8 cellular contexts compared by ENCODE assay signal in the genomic region with DNA sequence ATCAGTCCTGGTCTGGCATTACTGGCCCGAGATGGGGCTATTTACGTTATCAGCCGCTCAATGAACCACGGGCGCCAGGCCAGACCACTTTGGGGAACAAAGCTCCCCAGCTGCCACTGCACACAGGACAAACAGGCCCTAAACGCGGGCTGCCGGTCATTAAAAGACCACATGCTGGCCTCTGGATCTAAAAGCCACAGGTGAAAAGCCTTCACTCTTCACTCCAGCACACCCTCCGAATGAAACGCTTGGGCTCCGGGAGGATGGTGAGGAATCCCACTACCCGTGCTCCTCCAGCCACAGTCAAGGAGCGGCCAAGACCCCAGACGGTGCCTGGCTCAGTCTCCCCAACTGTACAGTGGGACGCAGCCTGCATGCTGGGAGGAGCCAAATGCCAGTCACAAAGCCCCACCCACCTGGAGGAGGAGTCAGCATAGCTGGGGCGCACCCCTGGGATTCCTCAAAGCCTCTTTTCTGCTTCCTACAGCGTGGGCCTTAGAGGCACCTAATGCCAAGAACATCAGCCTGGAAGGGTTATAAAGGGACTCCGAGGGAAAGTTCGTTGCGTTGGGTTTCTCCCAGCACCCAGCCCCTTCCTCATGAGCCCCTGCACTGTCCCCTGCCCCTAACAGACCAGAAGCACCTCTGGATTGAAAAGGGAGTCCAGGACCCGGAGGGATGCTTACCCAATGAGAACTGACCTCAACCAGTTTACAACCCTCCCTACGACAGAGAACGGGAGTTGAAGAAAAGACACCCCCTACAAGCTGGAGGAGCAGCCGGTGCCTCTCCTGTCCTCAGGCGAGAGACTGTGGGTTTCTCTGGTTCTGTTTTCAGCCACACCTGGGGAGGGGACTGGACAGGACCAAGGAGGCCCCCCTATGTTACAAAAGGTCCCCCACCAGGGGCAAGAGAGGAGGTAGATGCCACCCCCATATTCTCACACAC. TPM values are rescaled to one million over a fixed set of nuclear protein-coding genes. Genes with fewer than 3 reads are reported as not detected.
DNase-seq lines count a peak whose midpoint lies in the region; ATAC-seq and TF ChIP-seq lines count a peak whose summit lies in the region.

No MANE protein-coding gene starts in this region.

- no peaks in the 10 kb centered on the region for H3K79me2 ChIP-seq in GM23248 (ENCODE audit: insufficient read depth)

- H3K4me3 ChIP-seq in cardiac fibroblast (replicated peaks in 1 of 2; ENCODE audit: low read depth in 2 of 2, low read length in 2 of 2) (no peak overlapping the region), GM23248 (no peak overlapping the region)

- in situ Hi-C loops in GM23248 (cut with MboI) = no loop called here

- no peak overlapping the region for H3K4me3 Mint-ChIP-seq in stimulated activated naive CD8-positive, alpha-beta T cell treated with anti-CD3 and anti-CD28 coated beads, Interleukin-15, amount 100 ng/mL, for 72 hours

- H3K27me3 ChIP-seq in GM23248 (replicated peaks; ENCODE audit: insufficient read depth) = no peaks in the 10 kb centered on the region

- no peaks in the 10 kb centered on the region for H3K9me3 Mint-ChIP-seq in stimulated activated naive CD8-positive, alpha-beta T cell treated with anti-CD3 and anti-CD28 coated beads, Interleukin-15, amount 100 ng/mL, for 72 hours

- DNase-seq in stimulated activated naive CD8-positive, alpha-beta T cell treated with anti-CD3 and anti-CD28 coated beads, Interleukin-15, Interleukin-2, amounts not matched to agents 100 U/mL and 50 U/mL, for 24 hours = peak; percentile 47
- DNase-seq in stimulated activated naive CD8-positive, alpha-beta T cell treated with anti-CD3 and anti-CD28 coated beads, Interleukin-15, amount 100 ng/mL, for 72 hours = no peak
- DNase-seq in cardiac fibroblast (ENCODE audit: low read depth in 2 of 2) = peak; percentile 29 to 66
- DNase-seq in midbrain (lab: John Stamatoyannopoulos, UW) = peak; percentile 49
- DNase-seq in GM23248 = no peak
- DNase-seq in DMS79 (lab: John Stamatoyannopoulos, UW) = no peak
- no peak for DNase-seq in activated effector memory CD4-positive, alpha-beta T cell treated with anti-CD3 and anti-CD28 coated beads, Interleukin-2, amount 50 U/mL, for 16 hours

- peaks cover 25% of the 10 kb centered on the region for H3K4me1 Mint-ChIP-seq in stimulated activated naive CD8-positive, alpha-beta T cell treated with anti-CD3 and anti-CD28 coated beads, Interleukin-15, amount 100 ng/mL, for 72 hours

- no peaks in the 10 kb centered on the region for H3F3A ChIP-seq in GM23248 (ENCODE audit: insufficient read depth)

- H2AFZ ChIP-seq in GM23248 = no peak overlapping the region

- H3K4me1 ChIP-seq in GM23248 (ENCODE audit: insufficient read depth) = 0 out of 2 replicates have a peak, but pooled peaks cover 7% of the 10 kb centered on the region

- no peaks in the 10 kb centered on the region for H3K9me2 ChIP-seq in GM23248 (ENCODE audit: insufficient read depth)

- H3K27ac Mint-ChIP-seq in stimulated activated naive CD8-positive, alpha-beta T cell treated with anti-CD3 and anti-CD28 coated beads, Interleukin-15, amount 100 ng/mL, for 72 hours = no peak overlapping the region

- H3K9ac ChIP-seq in GM23248 = no peak overlapping the region

- no peaks in the 10 kb centered on the region for H3K9me3 ChIP-seq in GM23248 (ENCODE audit: low read depth)

- H3K36me3 ChIP-seq in GM23248 (ENCODE audit: low read depth) = no peaks in the 10 kb centered on the region

- H3K27me3 Mint-ChIP-seq in stimulated activated naive CD8-positive, alpha-beta T cell treated with anti-CD3 and anti-CD28 coated beads, Interleukin-15, amount 100 ng/mL, for 72 hours = peaks cover 34% of the 10 kb centered on the region

- H4K20me1 ChIP-seq in GM23248 (ENCODE audit: insufficient read depth) = no peaks in the 10 kb centered on the region

- H3K27ac ChIP-seq in GM23248 = no peak overlapping the region

- TF ChIP-seq CTCF in cardiac fibroblast (IDR thresholded peaks at IDR 0.05; ENCODE audit: low read depth, low read length) = no peak

- H3K4me2 ChIP-seq in GM23248 (ENCODE audit: unreplicated experiment) = no peak overlapping the region

- WGBS in GM23248 (ENCODE audit: low coverage in 1 of 2, low lambda C conversion rate in 2 of 2, missing lambda C conversion rate in 2 of 2), 2 experiments = 88 to 89% methylated on average over 25 of the region's 25 CpGs

- no peak for ATAC-seq in stimulated activated naive CD8-positive, alpha-beta T cell treated with anti-CD3 and anti-CD28 coated beads, Interleukin-15, Interleukin-2, amounts not matched to agents 100 U/mL and 50 U/mL, for 24 hours
- ATAC-seq in stimulated activated naive CD8-positive, alpha-beta T cell treated with anti-CD3 and anti-CD28 coated beads, Interleukin-15, amount 100 ng/mL, for 72 hours = no peak
- no peak for ATAC-seq in GM19035 (IDR thresholded peaks at IDR 0.05; ENCODE audit: unreplicated experiment)

RNA-seq across cellular contexts. Expression of a gene that starts 4.7 kb away (rescaled TPM):
- 8.4 and 9.4 TPM in 2 replicates for total RNA-seq in GM23248 (2014; rRNA removed; shearing (Covaris generic))
- polyA plus RNA-seq in GM23248 (2016; fragmentation: Nextera tagmentation; extraction: Ambion mirVana) = 4.7 and 5.1 TPM in 2 replicates

Comparison
In these comparisons a context has a peak if more than half of its experiments do, and no peak if none do; other contexts are left out.
1. DNase-seq: peak in stimulated activated naive CD8-positive, alpha-beta T cell treated with anti-CD3 and anti-CD28 coated beads, Interleukin-15, Interleukin-2, amounts not matched to agents 100 U/mL and 50 U/mL, for 24 hours (single experiment), cardiac fibroblast (2 of 2) and midbrain (single experiment); none in stimulated activated naive CD8-positive, alpha-beta T cell treated with anti-CD3 and anti-CD28 coated beads, Interleukin-15, amount 100 ng/mL, for 72 hours (0 of 2), GM23248 (single experiment), DMS79 (single experiment) and activated effector memory CD4-positive, alpha-beta T cell treated with anti-CD3 and anti-CD28 coated beads, Interleukin-2, amount 50 U/mL, for 16 hours (single experiment).